ENCODE assay signal across 8 cellular contexts in genomic region chrX:100768679-100769338, GRCh38. TPM values are rescaled to one million over a fixed set of nuclear protein-coding genes. Genes with fewer than 3 reads are reported as not detected.
DNase-seq lines count a peak whose midpoint lies in the region; ATAC-seq and TF ChIP-seq lines count a peak whose summit lies in the region.

No MANE protein-coding gene starts in this region.

- peaks cover 6 to 22% of the 10 kb centered on the region in 2 donors for H3K27me3 Mint-ChIP-seq in T-cell

- H3K36me3 Mint-ChIP-seq in T-cell = no peaks in the 10 kb centered on the region

- H3K27me3 ChIP-seq in adrenal gland (peaks cover 8% of the 10 kb centered on the region), left ventricle myocardium inferior (ENCODE audit: low read depth) (no peaks in the 10 kb centered on the region), gastrocnemius medialis (peaks cover 0 to 3% (median 0%) of the 10 kb centered on the region in 3 donors)

- CTCF ChIA-PET in T-cell (lab: Charles Lee) = interaction anchor here (0.6 to 2.0 kb wide), 19 partner anchors 8 to 353 kb away, joined by 3 to 15 read pairs (median 3); partner anchors contain the start of gene CSTF2 (in 1 of the 2)

- peak; percentile 55 for ATAC-seq in GM19035 (IDR thresholded peaks at IDR 0.05; ENCODE audit: unreplicated experiment)
- ATAC-seq in T-cell (replicated peaks in 1 of 4) = peak; percentile 58 to 93 (median 64)
- no peak for ATAC-seq in gastrocnemius medialis
- no peak for ATAC-seq in GM18868 (IDR thresholded peaks at IDR 0.05; ENCODE audit: unreplicated experiment)

- peaks cover 0 to 3% (median 0%) of the 10 kb centered on the region in 3 donors for H3K9me3 ChIP-seq in adrenal gland (replicated peaks in 1 of 3)
- peaks cover 11% of the 10 kb centered on the region for H3K9me3 ChIP-seq in left ventricle myocardium inferior (replicated peaks)
- no peaks in the 10 kb centered on the region for H3K9me3 ChIP-seq in gastrocnemius medialis

- H3K4me3 ChIP-seq in adrenal gland = no peak overlapping the region
- no peak overlapping the region for H3K4me3 ChIP-seq in left ventricle myocardium inferior
- no peak overlapping the region for H3K4me3 ChIP-seq in gastrocnemius medialis

- H3K4me3 Mint-ChIP-seq in T-cell = no peak overlapping the region

- H3K27ac ChIP-seq in adrenal gland = no peak overlapping the region
- H3K27ac ChIP-seq in left ventricle myocardium inferior (replicated peaks) = no peak overlapping the region
- no peak overlapping the region for H3K27ac ChIP-seq in gastrocnemius medialis

- no peaks in the 10 kb centered on the region for H3K4me1 ChIP-seq in adrenal gland (replicated peaks in 1 of 2)
- no peaks in the 10 kb centered on the region for H3K4me1 ChIP-seq in left ventricle myocardium inferior
- no peaks in the 10 kb centered on the region for H3K4me1 ChIP-seq in gastrocnemius medialis

- H3K36me3 ChIP-seq in adrenal gland (replicated peaks in 1 of 2) (no peaks in the 10 kb centered on the region), left ventricle myocardium inferior (no peaks in the 10 kb centered on the region), gastrocnemius medialis (no peaks in the 10 kb centered on the region)

- DNase-seq in AG20443 (ENCODE audit: low spot score) (peak; percentile 55), NCI-H1092 treated with DMSO at 0.1 percent for 48 hours (lab: John Stamatoyannopoulos, UW) (peak; percentile 79), T-cell (peak; percentile 56 to 92 (median 75)), adrenal gland (peak; percentile 79 to 95 (median 84)), left ventricle myocardium inferior (peak; percentile 62), gastrocnemius medialis (peak; percentile 13 to 55)

- H3K4me1 Mint-ChIP-seq in T-cell = no peaks in the 10 kb centered on the region

- no peak for TF ChIP-seq POLR2A in adrenal gland (IDR thresholded peaks at IDR 0.05)
- TF ChIP-seq POLR2A in gastrocnemius medialis (IDR thresholded peaks at IDR 0.05) = no peak

- no peak overlapping the region for H3K27ac Mint-ChIP-seq in T-cell

- intact Hi-C loops in adrenal gland (cut with DNase I) = loop anchor here (5.0 to 10.0 kb wide), 3 partner anchors 82 to 254 kb away; no protein-coding TSS in a partner anchor
- intact Hi-C loops in left ventricle myocardium inferior (cut with micrococcal nuclease) = loop anchor here (5.0 kb wide), 1 partner anchor 82 kb away; no protein-coding TSS in a partner anchor
- intact Hi-C loops in gastrocnemius medialis (cut with DNase I; ENCODE audit: low total_unique reads) = loop anchor here (1.0 kb wide), 1 partner anchor 84 kb away; no protein-coding TSS in a partner anchor

- in situ Hi-C loops in gastrocnemius medialis (cut with MboI; ENCODE audit: low sequenced_read_pairs in 4 of 4) = loop anchor here in 3 of 4 donors (5.0 to 10.0 kb wide), 2 partner anchors 82 to 84 kb away; no protein-coding TSS in a partner anchor

- 20 to 31% (median 24%) methylated on average over 6 to 7 of the region's 7 CpGs for WGBS in adrenal gland, 4 donors

- H3K9me3 Mint-ChIP-seq in T-cell = no peaks in the 10 kb centered on the region

- POLR2A ChIA-PET in T-cell (lab: Charles Lee) = no interaction called here

- TF ChIP-seq CTCF in adrenal gland (IDR thresholded peaks at IDR 0.05) = peak; percentile 98 to 100 (median 98)
- peak; percentile 90 for TF ChIP-seq CTCF in left ventricle myocardium inferior (IDR thresholded peaks at IDR 0.05; ENCODE audit: borderline replicate concordance)
- TF ChIP-seq CTCF in gastrocnemius medialis (IDR thresholded peaks at IDR 0.05 in 4 of 5, conservative IDR thresholded peaks at IDR 0.05 in 1 of 5) = peak; percentile 79 to 89 (median 86)

RNA-seq across cellular contexts. Expression of gene SYTL4, which starts 36.9 kb away (rescaled TPM):
- total RNA-seq in T-cell (under 1 TPM in 4 of 5 donors, not detected in 1; 0.12 to 0.82 (median 0.29) TPM), adrenal gland (10 to 100 TPM in 1 of 8 donors, 1 to 10 TPM in 7; 3.4 to 12.3 (median 6.0) TPM), left ventricle myocardium inferior (2.1 TPM), gastrocnemius medialis (1 to 10 TPM; 2.5 to 4.0 (median 3.1) TPM)
- 1 to 10 TPM; 4.0 to 5.3 (median 4.5) TPM for polyA plus RNA-seq in adrenal gland

RNA-seq across cellular contexts. Expression of gene CSTF2, which starts 51.4 kb away (rescaled TPM):
- total RNA-seq in T-cell (10 to 100 TPM in 4 of 5 donors, 1 to 10 TPM in 1; 9.3 to 17.7 (median 15.0) TPM), adrenal gland (10 to 100 TPM in 6 of 8 donors, 1 to 10 TPM in 2; 8.2 to 17.0 (median 13.8) TPM), left ventricle myocardium inferior (6.8 TPM), gastrocnemius medialis (1 to 10 TPM; 2.4 to 7.8 (median 5.1) TPM)
- 10 to 100 TPM in 1 of 3 donors, 1 to 10 TPM in 2; 3.3 to 14.8 (median 3.6) TPM for polyA plus RNA-seq in adrenal gland

Comparison
In these comparisons a context has a peak if more than half of its experiments do, and no peak if none do; other contexts are left out.
1. DNase-seq: peak in every context shown above with its lines; median percentile 84 in adrenal gland; 79 in NCI-H1092 treated with DMSO at 0.1 percent for 48 hours; 75 in T-cell; 62 in left ventricle myocardium inferior; 55 in AG20443; 34 in gastrocnemius medialis.
2. ATAC-seq: peak in GM19035 (single experiment) and T-cell (4 of 4); none in gastrocnemius medialis (0 of 2) and GM18868 (single experiment).
3. Peak in every context shown above with its lines, with median percentiles within 50 percentile points of each other: CTCF ChIP-seq.